In the genomic region with DNA sequence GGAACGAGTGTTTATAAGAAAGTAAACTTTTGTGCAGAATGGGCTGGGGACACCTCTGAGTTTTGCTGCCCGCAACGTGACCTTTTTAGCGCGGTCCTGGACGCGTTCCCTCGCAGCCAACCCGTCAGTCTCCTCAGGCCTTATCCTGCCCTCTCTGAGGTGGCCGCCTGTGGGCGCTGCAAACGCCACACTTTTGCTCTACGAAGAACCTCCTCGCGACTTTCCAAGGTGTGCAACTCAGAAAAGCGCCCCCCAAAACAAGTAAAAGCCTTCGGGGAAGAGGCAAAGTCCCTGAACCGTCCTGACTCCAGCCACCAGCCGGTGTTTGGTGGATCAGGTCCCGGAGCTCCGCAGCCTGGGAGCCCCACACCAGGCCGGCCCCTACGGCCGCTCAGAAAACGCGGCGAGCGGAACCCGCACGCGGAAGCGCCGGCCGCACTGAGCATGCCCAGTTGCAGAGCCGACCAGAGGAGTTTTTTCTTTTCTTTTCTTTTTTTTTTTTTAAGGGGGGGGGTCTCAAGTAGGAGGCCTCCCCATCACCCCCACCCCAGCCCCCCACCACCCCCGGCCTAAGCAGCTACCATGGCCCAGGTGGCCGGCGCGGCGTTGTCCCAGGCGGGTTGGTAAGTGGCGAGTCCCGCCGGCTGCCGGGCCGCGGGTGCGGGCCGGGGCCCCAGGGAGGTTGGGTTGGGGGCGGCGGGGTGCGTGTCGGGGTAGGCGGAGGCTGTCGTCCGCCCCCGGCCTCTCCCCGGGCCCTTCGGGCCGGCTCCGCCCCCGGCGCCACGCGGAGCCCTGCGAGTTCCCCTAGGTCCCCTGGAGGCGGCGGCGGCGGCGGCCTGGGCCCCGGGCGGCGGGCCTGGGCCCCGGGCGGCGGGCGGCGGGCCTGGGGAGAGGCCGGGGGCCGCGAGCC, we compare ENCODE assay signal across 1 cellular context.
TF ChIP-seq lines count a peak whose summit lies in the region.

A gene (plus strand): TSS at position 438 of the 910 bp plus-strand sequence. CDS start 145 bp downstream, at position 583.

TF ChIP-seq in HEK293, 187 proteins besides CTCF, POLR2A, EP300 and RAD21 (continued from another document):
- TF ChIP-seq, protein P1, sequence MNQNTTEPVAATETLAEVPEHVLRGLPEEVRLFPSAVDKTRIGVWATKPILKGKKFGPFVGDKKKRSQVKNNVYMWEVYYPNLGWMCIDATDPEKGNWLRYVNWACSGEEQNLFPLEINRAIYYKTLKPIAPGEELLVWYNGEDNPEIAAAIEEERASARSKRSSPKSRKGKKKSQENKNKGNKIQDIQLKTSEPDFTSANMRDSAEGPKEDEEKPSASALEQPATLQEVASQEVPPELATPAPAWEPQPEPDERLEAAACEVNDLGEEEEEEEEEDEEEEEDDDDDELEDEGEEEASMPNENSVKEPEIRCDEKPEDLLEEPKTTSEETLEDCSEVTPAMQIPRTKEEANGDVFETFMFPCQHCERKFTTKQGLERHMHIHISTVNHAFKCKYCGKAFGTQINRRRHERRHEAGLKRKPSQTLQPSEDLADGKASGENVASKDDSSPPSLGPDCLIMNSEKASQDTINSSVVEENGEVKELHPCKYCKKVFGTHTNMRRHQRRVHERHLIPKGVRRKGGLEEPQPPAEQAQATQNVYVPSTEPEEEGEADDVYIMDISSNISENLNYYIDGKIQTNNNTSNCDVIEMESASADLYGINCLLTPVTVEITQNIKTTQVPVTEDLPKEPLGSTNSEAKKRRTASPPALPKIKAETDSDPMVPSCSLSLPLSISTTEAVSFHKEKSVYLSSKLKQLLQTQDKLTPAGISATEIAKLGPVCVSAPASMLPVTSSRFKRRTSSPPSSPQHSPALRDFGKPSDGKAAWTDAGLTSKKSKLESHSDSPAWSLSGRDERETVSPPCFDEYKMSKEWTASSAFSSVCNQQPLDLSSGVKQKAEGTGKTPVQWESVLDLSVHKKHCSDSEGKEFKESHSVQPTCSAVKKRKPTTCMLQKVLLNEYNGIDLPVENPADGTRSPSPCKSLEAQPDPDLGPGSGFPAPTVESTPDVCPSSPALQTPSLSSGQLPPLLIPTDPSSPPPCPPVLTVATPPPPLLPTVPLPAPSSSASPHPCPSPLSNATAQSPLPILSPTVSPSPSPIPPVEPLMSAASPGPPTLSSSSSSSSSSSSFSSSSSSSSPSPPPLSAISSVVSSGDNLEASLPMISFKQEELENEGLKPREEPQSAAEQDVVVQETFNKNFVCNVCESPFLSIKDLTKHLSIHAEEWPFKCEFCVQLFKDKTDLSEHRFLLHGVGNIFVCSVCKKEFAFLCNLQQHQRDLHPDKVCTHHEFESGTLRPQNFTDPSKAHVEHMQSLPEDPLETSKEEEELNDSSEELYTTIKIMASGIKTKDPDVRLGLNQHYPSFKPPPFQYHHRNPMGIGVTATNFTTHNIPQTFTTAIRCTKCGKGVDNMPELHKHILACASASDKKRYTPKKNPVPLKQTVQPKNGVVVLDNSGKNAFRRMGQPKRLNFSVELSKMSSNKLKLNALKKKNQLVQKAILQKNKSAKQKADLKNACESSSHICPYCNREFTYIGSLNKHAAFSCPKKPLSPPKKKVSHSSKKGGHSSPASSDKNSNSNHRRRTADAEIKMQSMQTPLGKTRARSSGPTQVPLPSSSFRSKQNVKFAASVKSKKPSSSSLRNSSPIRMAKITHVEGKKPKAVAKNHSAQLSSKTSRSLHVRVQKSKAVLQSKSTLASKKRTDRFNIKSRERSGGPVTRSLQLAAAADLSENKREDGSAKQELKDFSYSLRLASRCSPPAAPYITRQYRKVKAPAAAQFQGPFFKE (tag by site-specific recombination; IDR thresholded peaks at IDR 0.05; ENCODE audit: borderline replicate concordance), result no peak
- TF ChIP-seq ZNF776 (tag by site-specific recombination; IDR thresholded peaks at IDR 0.05; ENCODE audit: borderline replicate concordance), result no peak
- TF ChIP-seq KLF1 (tag by site-specific recombination; IDR thresholded peaks at IDR 0.05), result no peak
- TF ChIP-seq BCL11B (tag by site-specific recombination; IDR thresholded peaks at IDR 0.05; ENCODE audit: low read depth), result peak; percentile 32; the same call in 1 of the 2 replicates
- no peak for TF ChIP-seq ZFP41 (tag by site-specific recombination; IDR thresholded peaks at IDR 0.05; ENCODE audit: borderline replicate concordance)
- no peak for TF ChIP-seq ZNF354C (tag by site-specific recombination; IDR thresholded peaks at IDR 0.05; ENCODE audit: borderline replicate concordance, low read depth)
- peak; percentile 20; the same call in 1 of the 2 replicates for TF ChIP-seq KLF10 (tag by site-specific recombination; IDR thresholded peaks at IDR 0.05)
- no peak for TF ChIP-seq KLF16 (tag by site-specific recombination; IDR thresholded peaks at IDR 0.05)
- TF ChIP-seq, protein P2, sequence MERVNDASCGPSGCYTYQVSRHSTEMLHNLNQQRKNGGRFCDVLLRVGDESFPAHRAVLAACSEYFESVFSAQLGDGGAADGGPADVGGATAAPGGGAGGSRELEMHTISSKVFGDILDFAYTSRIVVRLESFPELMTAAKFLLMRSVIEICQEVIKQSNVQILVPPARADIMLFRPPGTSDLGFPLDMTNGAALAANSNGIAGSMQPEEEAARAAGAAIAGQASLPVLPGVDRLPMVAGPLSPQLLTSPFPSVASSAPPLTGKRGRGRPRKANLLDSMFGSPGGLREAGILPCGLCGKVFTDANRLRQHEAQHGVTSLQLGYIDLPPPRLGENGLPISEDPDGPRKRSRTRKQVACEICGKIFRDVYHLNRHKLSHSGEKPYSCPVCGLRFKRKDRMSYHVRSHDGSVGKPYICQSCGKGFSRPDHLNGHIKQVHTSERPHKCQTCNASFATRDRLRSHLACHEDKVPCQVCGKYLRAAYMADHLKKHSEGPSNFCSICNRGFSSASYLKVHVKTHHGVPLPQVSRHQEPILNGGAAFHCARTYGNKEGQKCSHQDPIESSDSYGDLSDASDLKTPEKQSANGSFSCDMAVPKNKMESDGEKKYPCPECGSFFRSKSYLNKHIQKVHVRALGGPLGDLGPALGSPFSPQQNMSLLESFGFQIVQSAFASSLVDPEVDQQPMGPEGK (tag by site-specific recombination; IDR thresholded peaks at IDR 0.05), result peak; percentile 39; the same call in 1 of the 2 replicates
- no peak for TF ChIP-seq ZNF169 (tag by site-specific recombination; IDR thresholded peaks at IDR 0.05)
- TF ChIP-seq YY1 (tag by site-specific recombination; IDR thresholded peaks at IDR 0.05), result 0 out of 2 replicates have a peak, but pooled peaks have one; percentile 32
- TF ChIP-seq ZNF155 (tag by site-specific recombination; IDR thresholded peaks at IDR 0.05), result no peak
- no peak for TF ChIP-seq ZNF423 (tag by site-specific recombination; IDR thresholded peaks at IDR 0.05)
